8 cellular contexts compared by ENCODE assay signal in genomic region chr10:128125944-128126764, GRCh38. TPM values are rescaled to one million over a fixed set of nuclear protein-coding genes. Genes with fewer than 3 reads are reported as not detected.
DNase-seq lines count a peak whose midpoint lies in the region; ATAC-seq and TF ChIP-seq lines count a peak whose summit lies in the region.

TSS of gene MKI67 (minus strand) at chr10:128126423. CDS start at chr10:128125667, 756 bp downstream.

- TF ChIP-seq POLR2A in HCT116 (IDR thresholded peaks at IDR 0.05; ENCODE audit: borderline replicate concordance, extremely low read depth, insufficient read depth, insufficient read length) = no peak

- H3K27ac ChIP-seq in HCT116 (ENCODE audit: low read depth, low read length) (peak within 1 kb of the TSS; percentile 86), MM.1S (ENCODE audit: low read length) (peak within 1 kb of the TSS; percentile 80; the same call in 1 of the 2 replicates), SJSA1 (peak within 1 kb of the TSS; percentile 99), substantia nigra (ENCODE audit: low read depth, low read length, poor library complexity, severe bottlenecking) (no peak within 1 kb of the TSS)

- H3K9me2 ChIP-seq in HCT116 (ENCODE audit: insufficient read depth) (no peaks in the 10 kb centered on the region), MM.1S (replicated peaks; ENCODE audit: insufficient read depth, low read length) (no peaks in the 10 kb centered on the region)

- CTCF ChIA-PET in HCT116 (lab: Charles Lee) = interaction anchor here (1.0 kb wide), 1 partner anchor 86 kb away, joined by 3 read pairs; no protein-coding TSS in a partner anchor

- ATAC-seq in HCT116 = peak; percentile 86

- DNase-seq in GM03348 (ENCODE audit: low spot score) (peak; percentile 92), HCT116 (ENCODE audit: low read depth, low spot score) (peak; percentile 88), MM.1S (peak; percentile 97), SJSA1 (ENCODE audit: low read depth in 1 of 2, low spot score in 2 of 2) (peak; percentile 83 to 89), germinal center (ENCODE audit: low spot score) (peak; percentile 95), non-pigmented ciliary epithelial cell (ENCODE audit: low read depth) (peak; percentile 22), substantia nigra (lab: John Stamatoyannopoulos, UW) (peak in 46 of 49 donors; percentile 10 to 79 (median 48))
- peak; percentile 80 for DNase-seq in activated gamma-delta T cell treated with anti-CD3 and anti-CD28 coated beads, Interleukin-2, amount 50 U/mL, for 16 hours (ENCODE audit: low read depth)

- H4K20me1 ChIP-seq in HCT116 (ENCODE audit: insufficient read depth) (peaks cover 4% of the 10 kb centered on the region; the same call in 1 of the 2 replicates), MM.1S (ENCODE audit: insufficient read depth, low read length) (peaks cover 7% of the 10 kb centered on the region; the same call in 1 of the 2 replicates)

- H3K36me3 ChIP-seq in HCT116 (ENCODE audit: control insufficient read depth in 1 of 2, insufficient read depth in 2 of 2, low read length in 2 of 2) (peaks cover 13 to 28% of the 10 kb centered on the region in 2 experiments; a peak in 2 of 4 replicates), MM.1S (replicated peaks; ENCODE audit: insufficient read depth, low read length) (peaks cover 11% of the 10 kb centered on the region; the same call in 1 of the 2 replicates), SJSA1 (peaks cover 46% of the 10 kb centered on the region)

- no peak for TF ChIP-seq RAD21 in HCT116 (IDR thresholded peaks at IDR 0.05; ENCODE audit: low read depth)

- RAD21 ChIA-PET in HCT116 (lab: Charles Lee; ENCODE audit: low non-redundant PET in 1 of 2, low total read pairs in 2 of 2, uncharacterized antibody in 2 of 2, unreplicated experiment in 2 of 2) = no interaction called here

- H3K9me3 ChIP-seq in HCT116 (ENCODE audit: control insufficient read depth in 1 of 2, insufficient read depth in 1 of 2, low read depth in 1 of 2, low read length in 2 of 2) (no peaks in the 10 kb centered on the region), MM.1S (replicated peaks; ENCODE audit: insufficient read depth, low read length) (no peaks in the 10 kb centered on the region), SJSA1 (replicated peaks) (0 out of 2 replicates have a peak, but pooled peaks cover 3% of the 10 kb centered on the region)

- H3K9ac ChIP-seq in HCT116 (ENCODE audit: low read length) = peak within 1 kb of the TSS; percentile 96
- peak within 1 kb of the TSS; percentile 97 for H3K9ac ChIP-seq in MM.1S (ENCODE audit: low read length)

- peaks cover 13% of the 10 kb centered on the region; the same call in 1 of the 2 replicates for H3F3A ChIP-seq in MM.1S (ENCODE audit: insufficient read depth, low read length)

- intact Hi-C loops in HCT116 (cut with micrococcal nuclease) = no loop called here

- H3K4me1 ChIP-seq in HCT116 (ENCODE audit: control insufficient read depth in 1 of 2, insufficient read depth in 2 of 2, low read length in 2 of 2) = peaks cover 19 to 32% of the 10 kb centered on the region in 2 experiments
- H3K4me1 ChIP-seq in MM.1S (ENCODE audit: low read length) = peaks cover 12% of the 10 kb centered on the region
- peaks cover 16% of the 10 kb centered on the region for H3K4me1 ChIP-seq in SJSA1 (replicated peaks)

- peak within 1 kb of the TSS; percentile 76 for H2AFZ ChIP-seq in HCT116 (ENCODE audit: low read depth, low read length, poor library complexity, severe bottlenecking)
- H2AFZ ChIP-seq in MM.1S (ENCODE audit: low read length) = peak within 1 kb of the TSS; percentile 96

- POLR2A ChIA-PET in HCT116 (lab: Charles Lee) = no interaction called here

- TF ChIP-seq CTCF in HCT116 (IDR thresholded peaks at IDR 0.05 in 2 of 3, conservative IDR thresholded peaks at IDR 0.05 in 1 of 3; ENCODE audit: borderline replicate concordance in 1 of 3, insufficient read depth in 1 of 3, low read depth in 2 of 3, low read length in 2 of 3) (no peak), MM.1S (IDR thresholded peaks at IDR 0.05; ENCODE audit: low read length) (no peak)

- H3K4me3 ChIP-seq in HCT116 (replicated peaks in 1 of 2; ENCODE audit: low read depth in 1 of 2, low read length in 2 of 2) = peak within 1 kb of the TSS; percentile 73 to 89
- H3K4me3 ChIP-seq in MM.1S (ENCODE audit: low read length) = peak within 1 kb of the TSS; percentile 74
- H3K4me3 ChIP-seq in SJSA1 = peak within 1 kb of the TSS; percentile 98

- peak within 1 kb of the TSS; percentile 81 for H3K4me2 ChIP-seq in HCT116 (ENCODE audit: low read length)
- peak within 1 kb of the TSS; percentile 83 for H3K4me2 ChIP-seq in MM.1S (ENCODE audit: low read depth, low read length)

- BruUV-seq in HCT116 (replicated peaks; lab: Mats Ljungman, UMichigan) = no TSS peak

- H3K79me2 ChIP-seq in HCT116 (ENCODE audit: insufficient read depth, low read length) = peaks cover 48% of the 10 kb centered on the region
- H3K79me2 ChIP-seq in MM.1S (ENCODE audit: low read length) = peaks cover 52% of the 10 kb centered on the region

- H3K27me3 ChIP-seq in HCT116 (ENCODE audit: insufficient read depth, low read length) = no peaks in the 10 kb centered on the region
- no peaks in the 10 kb centered on the region for H3K27me3 ChIP-seq in MM.1S (replicated peaks; ENCODE audit: insufficient read depth, low read length)
- H3K27me3 ChIP-seq in SJSA1 (replicated peaks) = no peaks in the 10 kb centered on the region

TF ChIP-seq in HCT116, 20 proteins besides CTCF, POLR2A, EP300 and RAD21 (continues in another document):
- TF ChIP-seq ZFX (IDR thresholded peaks at IDR 0.05) (peak; percentile 88), EZH2phosphoT487 (IDR thresholded peaks at IDR 0.05; ENCODE audit: borderline replicate concordance) (no peak), SRF (IDR thresholded peaks at IDR 0.05; ENCODE audit: low read depth) (no peak), YY1 (IDR thresholded peaks at IDR 0.05; ENCODE audit: extremely low read depth, insufficient replicate concordance, low read depth, low read length) (peak; percentile 20), ELF1 (IDR thresholded peaks at IDR 0.05; ENCODE audit: borderline replicate concordance, low read depth) (no peak), ZNF274 (IDR thresholded peaks at IDR 0.05; ENCODE audit: low read depth, low read length) (no peak), EGR1 (IDR thresholded peaks at IDR 0.05; ENCODE audit: low read depth) (peak; percentile 95), SIN3A (IDR thresholded peaks at IDR 0.05; ENCODE audit: low read depth) (peak; percentile 94), CEBPB (IDR thresholded peaks at IDR 0.05; ENCODE audit: low read depth) (no peak), FOSL1 (IDR thresholded peaks at IDR 0.05; ENCODE audit: low read depth) (no peak), REST (IDR thresholded peaks at IDR 0.05; ENCODE audit: low read depth) (no peak), ATF3 (IDR thresholded peaks at IDR 0.05) (no peak), CBX3 (IDR thresholded peaks at IDR 0.05; ENCODE audit: low read depth) (no peak), SP1 (IDR thresholded peaks at IDR 0.05; ENCODE audit: low read depth) (peak; percentile 90), EZH2 (IDR thresholded peaks at IDR 0.05) (no peak), POLR2AphosphoS5 (IDR thresholded peaks at IDR 0.05; ENCODE audit: low read depth, low read length) (peak; percentile 77)
- TF ChIP-seq, protein P1, sequence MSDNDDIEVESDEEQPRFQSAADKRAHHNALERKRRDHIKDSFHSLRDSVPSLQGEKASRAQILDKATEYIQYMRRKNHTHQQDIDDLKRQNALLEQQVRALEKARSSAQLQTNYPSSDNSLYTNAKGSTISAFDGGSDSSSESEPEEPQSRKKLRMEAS (IDR thresholded peaks at IDR 0.05) = peak; percentile 27; the same call in 1 of the 2 replicates

RNA-seq across cellular contexts. Expression of gene MKI67, which starts in this region (rescaled TPM):
- total RNA-seq in HCT116 (2021; ENCODE audit: unreplicated experiment) = 202 TPM
- polyA plus RNA-seq in HCT116 (2012) = 64.3 and 90.3 TPM in 2 replicates
- total RNA-seq in SJSA1 (2014; rRNA removed; shearing (Covaris generic)) = 26.7 and 50.4 TPM in 2 replicates

Comparison
In these comparisons a context has a peak if more than half of its experiments do, and no peak if none do; other contexts are left out.
1. DNase-seq: peak in every context shown above with its lines; median percentile 97 in MM.1S; 95 in germinal center; 92 in GM03348; 88 in HCT116; 86 in SJSA1; 80 in activated gamma-delta T cell treated with anti-CD3 and anti-CD28 coated beads, Interleukin-2, amount 50 U/mL, for 16 hours; 48 in substantia nigra; 22 in non-pigmented ciliary epithelial cell.